19 cellular contexts compared by ENCODE assay signal in genomic region chr5:52878671-52879070, GRCh38.
DNase-seq lines count a peak whose midpoint lies in the region; ATAC-seq, FAIRE-seq and TF ChIP-seq lines count a peak whose summit lies in the region.
"Had no signal": no experiment of that assay in that cellular context is flagged by ENCODE, and none has a peak within 500 bp of the region (broad histone marks: within the 10 kb centered on the region; RNA-seq: fewer than 3 reads in every experiment).

No MANE protein-coding gene starts in this region.

- ATAC-seq in K562, result no peak
- ATAC-seq: body of pancreas, gastrocnemius medialis had no signal

- no peaks in the 10 kb centered on the region for H3K36me3 ChIP-seq in K562 (ENCODE audit: control insufficient read depth, insufficient read depth, low read length)
- H3K36me3 ChIP-seq: gastrocnemius medialis, right atrium auricular region, suprapubic skin had no signal

- intact Hi-C loops in K562 (cut with micrococcal nuclease), result no loop called here

- H3K79me2 ChIP-seq in K562 (ENCODE audit: control insufficient read depth, insufficient read depth, low read length), result no peaks in the 10 kb centered on the region

- no peak for TF ChIP-seq EP300 in K562 (IDR thresholded peaks at IDR 0.05; ENCODE audit: low read length)

- H3K9ac ChIP-seq in K562 (ENCODE audit: insufficient read depth in 1 of 2, low read depth in 2 of 2, low read length in 2 of 2), result no peak overlapping the region

- peaks cover 51% of the 10 kb centered on the region for H3K36me3 Mint-ChIP-seq in chondrocyte (ENCODE audit: low read depth)

- in situ Hi-C loops in K562 (cut with MboI), result no loop called here

- no peaks in the 10 kb centered on the region for H4K20me1 ChIP-seq in K562 (replicated peaks; ENCODE audit: control insufficient read depth, insufficient read depth, low read length)

- no peak overlapping the region for H3K4me3 ChIP-seq in K562
- H3K4me3 ChIP-seq: body of pancreas, gastrocnemius medialis, right atrium auricular region, suprapubic skin had no signal

- no peaks in the 10 kb centered on the region for H3K27me3 ChIP-seq in K562 (ENCODE audit: control insufficient read depth in 2 of 2, insufficient read depth in 2 of 2, low read length in 2 of 2)
- H3K27me3 ChIP-seq: body of pancreas, gastrocnemius medialis, right atrium auricular region, suprapubic skin had no signal

- no peak for TF ChIP-seq RAD21 in K562 (CRISPR knock-in tag; conservative IDR thresholded peaks at IDR 0.05 in 1 of 2, IDR thresholded peaks at IDR 0.05 in 1 of 2)

- H3K27me3 Mint-ChIP-seq in chondrocyte (ENCODE audit: low read depth), result no peaks in the 10 kb centered on the region

- H3K4me1 Mint-ChIP-seq in chondrocyte (ENCODE audit: low read depth), result peaks cover 35% of the 10 kb centered on the region

- 0% methylated on average over 3 of the region's 3 CpGs for WGBS in K562 (ENCODE audit: insufficient coverage, low coverage, missing lambda C conversion rate)

- CTCF ChIA-PET in K562 (lab: Yijun Ruan, JAX; ENCODE audit: low intra/inter-chr PET ratio), result no interaction called here

- H3K4me2 ChIP-seq in K562 (ENCODE audit: insufficient read depth, low read length), result no peak overlapping the region

- POLR2A ChIA-PET in K562 (lab: Yijun Ruan, JAX), result interaction anchor here (0.6 kb wide), 1 partner anchor 1855 kb away, joined by 3 read pairs; no protein-coding TSS in a partner anchor

- H3K9me3 ChIP-seq in K562 (replicated peaks; ENCODE audit: control insufficient read depth, insufficient read depth, low read depth, low read length), result no peaks in the 10 kb centered on the region
- H3K9me3 ChIP-seq: body of pancreas, gastrocnemius medialis, right atrium auricular region, suprapubic skin had no signal

- no TSS peak for BruUV-seq in K562 (replicated peaks; lab: Mats Ljungman, UMichigan)

- no peak for TF ChIP-seq CTCF in K562 (IDR thresholded peaks at IDR 0.05 in 2 of 3, conservative IDR thresholded peaks at IDR 0.05 in 1 of 3; ENCODE audit: insufficient read depth in 2 of 3, low read depth in 1 of 3, low read length in 3 of 3)
- TF ChIP-seq CTCF in GM10266 (IDR thresholded peaks at IDR 0.05; ENCODE audit: control insufficient read depth, insufficient read depth, low read depth, missing control alignments), result no peak
- TF ChIP-seq CTCF in chondrocyte (IDR thresholded peaks at IDR 0.05), result no peak

- FAIRE-seq in K562 (lab: Jason Lieb, UNC), result no peak
- FAIRE-seq: GM12892 had no signal

- no peaks in the 10 kb centered on the region for H3K9me3 Mint-ChIP-seq in chondrocyte (ENCODE audit: low read depth)

- no peak overlapping the region for H3K27ac ChIP-seq in K562 (ENCODE audit: extremely low read depth, low read depth, low read length)
- H3K27ac ChIP-seq: 22Rv1, body of pancreas, gastrocnemius medialis, right atrium auricular region, suprapubic skin had no signal

- no peaks in the 10 kb centered on the region for H3K4me1 ChIP-seq in K562 (replicated peaks in 1 of 2; ENCODE audit: control insufficient read depth in 2 of 2, insufficient read depth in 2 of 2, low read length in 2 of 2)
- H3K4me1 ChIP-seq: body of pancreas, gastrocnemius medialis, suprapubic skin had no signal

- H3K27ac Mint-ChIP-seq in chondrocyte (ENCODE audit: unreplicated experiment), result no peak overlapping the region

- H2AFZ ChIP-seq in K562 (ENCODE audit: low read depth, low read length), result no peak overlapping the region

- peak; percentile 9 for DNase-seq in NCI-H1105 treated with DMSO at 0.1 percent for 48 hours (lab: John Stamatoyannopoulos, UW)
- DNase-seq in NCI-H1105 (lab: John Stamatoyannopoulos, UW), result no peak
- peak; percentile 15 for DNase-seq in NCI-H1694 treated with DMSO at 0.1 percent for 48 hours (lab: John Stamatoyannopoulos, UW)
- DNase-seq in K562 (ENCODE audit: extremely low read depth in 1 of 4, low spot score in 3 of 4), result no peak
- DNase-seq in lung microvascular endothelial cell (ENCODE audit: low read depth in 2 of 2), result peak; percentile 25 to 49
- DNase-seq in GM19240 (ENCODE audit: insufficient read length, low spot score), result no peak
- no peak for DNase-seq in GM10266 (ENCODE audit: extremely low spot score)
- DNase-seq in chondrocyte (ENCODE audit: low spot score), result no peak
- DNase-seq: activated CD4-positive, CD25-positive, alpha-beta regulatory T cell treated with anti-CD3 and anti-CD28 coated beads, Interleukin-2, amount 50 U/mL, for 72 hours; body of pancreas; effector CD4-positive, alpha-beta T cell; gastrocnemius medialis; midbrain; stimulated activated CD4-positive, alpha-beta T cell treated with anti-CD3 and anti-CD28 coated beads, Interleukin-1b, Interleukin-23, amount 100 ng/mL, for 48 hours; T-helper 2 cell had no signal

- TF ChIP-seq POLR2A in K562 (conservative IDR thresholded peaks at IDR 0.05), result no peak

- H3K9me1 ChIP-seq in K562 (ENCODE audit: control insufficient read depth, insufficient read depth, low read length), result no peaks in the 10 kb centered on the region

- H3K4me3 Mint-ChIP-seq in chondrocyte (ENCODE audit: unreplicated experiment), result no peak overlapping the region

TF ChIP-seq in K562, 482 proteins besides CTCF, POLR2A, EP300 and RAD21:
- TF ChIP-seq RBM22 (IDR thresholded peaks at IDR 0.05; ENCODE audit: low read depth, low read length, poor library complexity, severe bottlenecking) (no peak), NFIC (IDR thresholded peaks at IDR 0.05) (peak; percentile 62)
TF ChIP-seq in K562: peak in this region for 1.

Comparison
In these comparisons a context has a peak if more than half of its experiments do, and no peak if none do; other contexts are left out.
1. DNase-seq: peak in NCI-H1105 treated with DMSO at 0.1 percent for 48 hours (single experiment), NCI-H1694 treated with DMSO at 0.1 percent for 48 hours (single experiment) and lung microvascular endothelial cell (2 of 2); none in NCI-H1105 (single experiment), K562 (0 of 4), GM19240 (single experiment), GM10266 (single experiment) and chondrocyte (single experiment).